In the genomic region with DNA sequence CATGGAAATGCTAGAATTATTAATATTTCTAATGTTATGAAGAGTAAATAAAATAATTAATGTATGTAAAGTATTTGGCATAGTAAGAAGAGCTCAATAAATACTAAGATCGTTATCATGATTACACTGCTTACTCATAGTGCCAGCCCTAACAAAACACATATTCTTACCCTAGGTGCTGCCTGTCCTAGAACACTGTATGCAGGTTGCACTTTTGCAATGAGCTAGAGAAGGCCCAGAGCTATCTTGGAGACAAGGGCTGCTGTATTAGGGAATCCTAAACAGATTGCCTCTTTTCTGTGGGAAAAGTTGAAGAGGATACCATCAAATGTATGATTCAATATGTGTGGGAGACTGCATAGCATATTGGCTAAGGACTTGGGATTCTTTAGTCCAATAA, we compare ENCODE assay signal across 20 cellular contexts.
"Had no signal": no experiment of that assay in that cellular context is flagged by ENCODE, and none has a peak within 500 bp of the region (broad histone marks: within the 10 kb centered on the region; RNA-seq: fewer than 3 reads in every experiment).

No MANE protein-coding gene starts in this region.

- H3K36me3 ChIP-seq: ascending aorta, colonic mucosa had no signal

- H3K27me3 ChIP-seq: ascending aorta, colonic mucosa had no signal

- H3K9me3 ChIP-seq: ascending aorta, colonic mucosa had no signal

- H3K27ac ChIP-seq: ascending aorta, colonic mucosa had no signal

- DNase-seq: activated CD4-positive, alpha-beta T cell treated with anti-CD3 and anti-CD28 coated beads, Interleukin-2, amount 10 ng/mL, durations not matched to agents 24 days and 14 days; activated CD4-positive, alpha-beta T cell treated with anti-CD3 and anti-CD28 coated beads, Interleukin-2, amount 50 U/mL, for 48 hours; activated CD4-positive, CD25-positive, alpha-beta regulatory T cell treated with anti-CD3 and anti-CD28 coated beads, Interleukin-2, amount 50 U/mL, for 72 hours; activated CD8-positive, alpha-beta memory T cell treated with anti-CD3 and anti-CD28 coated beads, Interleukin-2, amount 10 ng/mL, durations not matched to agents 7 days and 5 days; activated effector memory CD4-positive, alpha-beta T cell treated with Interleukin-2 at 50 U/mL for 16 hours; activated naive CD4-positive, alpha-beta T cell; activated T-cell treated with anti-CD3 and anti-CD28 coated beads, Interleukin-2, amount 50 U/mL, for 24 hours; amniotic stem cell; cerebellar nuclear complex; colonic mucosa; NCI-H1105; NCI-H1436; NCI-H187; NCI-H2081; NCI-H446; NCI-H524; SHP77 treated with DMSO at 0.1 percent for 48 hours; T-helper 17 cell; T-helper 9 cell had no signal

- H3K4me1 ChIP-seq: ascending aorta, colonic mucosa had no signal

- H3K4me3 ChIP-seq: ascending aorta, colonic mucosa had no signal
